ENCODE assay signal across 9 cellular contexts in genomic region chr19:16902545-16902944, GRCh38. TPM values are rescaled to one million over a fixed set of nuclear protein-coding genes. Genes with fewer than 3 reads are reported as not detected.
"Had no signal": no experiment of that assay in that cellular context is flagged by ENCODE, and none has a peak within 500 bp of the region (broad histone marks: within the 10 kb centered on the region; RNA-seq: fewer than 3 reads in every experiment).

No MANE protein-coding gene starts in this region.

- H3K9ac ChIP-seq: GM23248 had no signal

- ATAC-seq: HCT116, HepG2 had no signal

- H3K9me3 ChIP-seq: HAP-1 had no signal

- DNase-seq: GM23248, GOT3, HFFc6 had no signal

- H3K4me3 ChIP-seq: GM23248, HAP-1 had no signal

- H3K27ac ChIP-seq: GM23248, HL-60 had no signal

- H3K36me3 ChIP-seq: HAP-1 had no signal

- H2AFZ ChIP-seq: GM23248 had no signal

- H3K4me1 ChIP-seq: HAP-1 had no signal

RNA-seq across cellular contexts. Expression of gene F2RL3, which starts 13.7 kb away (rescaled TPM):
- total RNA-seq: GM23248, H7, HepG2, HFFc6, HT1080 had no signal
- polyA plus RNA-seq: GM23248, HepG2 had no signal
